Comparison of ENCODE assay signal across 21 cellular contexts in genomic region chr6:28008053-28008452, GRCh38. TPM values are rescaled to one million over a fixed set of nuclear protein-coding genes. Genes with fewer than 3 reads are reported as not detected.
"Had no signal": no experiment of that assay in that cellular context is flagged by ENCODE, and none has a peak within 500 bp of the region (broad histone marks: within the 10 kb centered on the region; RNA-seq: fewer than 3 reads in every experiment).

No MANE protein-coding gene starts in this region.

- ATAC-seq: esophagus mucosa; gastrocnemius medialis; mucosa of descending colon; naive thymus-derived CD4-positive, alpha-beta T cell had no signal

- H3K27me3 ChIP-seq: gastrocnemius medialis, neural progenitor cell, right atrium auricular region, transverse colon, vagina had no signal

- H3K27ac ChIP-seq: gastrocnemius medialis, neural progenitor cell, prostate gland, right atrium auricular region, transverse colon, vagina, WERI-Rb-1 had no signal

- DNase-seq: activated CD4-positive, alpha-beta T cell treated with anti-CD3 and anti-CD28 coated beads, Interleukin-2, amount 50 U/mL, for 4 hours; cerebellar nuclear complex; effector CD4-positive, alpha-beta T cell; gastrocnemius medialis; mesenchymal stem cell; mucosa of descending colon; naive thymus-derived CD4-positive, alpha-beta T cell; stimulated activated CD4-positive, alpha-beta T cell treated with anti-CD3 and anti-CD28 coated beads, Interleukin-12 subunit alpha, Interleukin-12 subunit beta, amount 100 ng/mL, for 4 hours; stimulated activated CD4-positive, alpha-beta T cell treated with anti-CD3 and anti-CD28 coated beads, Interleukin-1b, Interleukin-23, amount 100 ng/mL, for 48 hours; stimulated activated CD8-positive, alpha-beta memory T cell treated with anti-CD3 and anti-CD28 coated beads, Interleukin-4, amount 100 ng/mL, for 48 hours; transverse colon; WERI-Rb-1 had no signal

- H3K9ac ChIP-seq: neural progenitor cell had no signal

- H3K4me2 ChIP-seq: neural progenitor cell had no signal

- H3K4me3 Mint-ChIP-seq: activated naive CD8-positive, alpha-beta T cell; naive thymus-derived CD4-positive, alpha-beta T cell; neural progenitor cell; stimulated activated naive CD8-positive, alpha-beta T cell treated with anti-CD3 and anti-CD28 coated beads, Interleukin-15, Interleukin-2, amounts not matched to agents 100 ng/mL and 50 ng/mL, for 24 hours had no signal

- H3K4me1 ChIP-seq: gastrocnemius medialis, prostate gland, right atrium auricular region, vagina had no signal

- H3K27ac Mint-ChIP-seq: activated naive CD8-positive, alpha-beta T cell; naive thymus-derived CD4-positive, alpha-beta T cell; neural progenitor cell; stimulated activated naive CD8-positive, alpha-beta T cell treated with anti-CD3 and anti-CD28 coated beads, Interleukin-15, Interleukin-2, amounts not matched to agents 100 ng/mL and 50 ng/mL, for 24 hours had no signal

- H3K4me3 ChIP-seq: gastrocnemius medialis, mucosa of descending colon, neural progenitor cell, prostate gland, right atrium auricular region, transverse colon, vagina had no signal

- H3K36me3 Mint-ChIP-seq: neural progenitor cell had no signal

- H3K9me3 ChIP-seq: gastrocnemius medialis, mucosa of descending colon, prostate gland, right atrium auricular region, transverse colon, vagina had no signal

- H3K36me3 ChIP-seq: gastrocnemius medialis, neural progenitor cell, prostate gland, right atrium auricular region, transverse colon, vagina, WERI-Rb-1 had no signal

- H3K9me3 Mint-ChIP-seq: neural progenitor cell; stimulated activated naive CD8-positive, alpha-beta T cell treated with anti-CD3 and anti-CD28 coated beads, Interleukin-15, Interleukin-2, amounts not matched to agents 100 ng/mL and 50 ng/mL, for 24 hours had no signal

- H2AFZ ChIP-seq: neural progenitor cell had no signal

- H3K27me3 Mint-ChIP-seq: stimulated activated naive CD8-positive, alpha-beta T cell treated with anti-CD3 and anti-CD28 coated beads, Interleukin-15, Interleukin-2, amounts not matched to agents 100 ng/mL and 50 ng/mL, for 24 hours had no signal

RNA-seq across cellular contexts. Expression of gene OR2B6, which starts 51.0 kb away (rescaled TPM):
- total RNA-seq: bronchial epithelial cell; esophagus mucosa; gastrocnemius medialis; mucosa of descending colon; naive thymus-derived CD4-positive, alpha-beta T cell; osteoblast; prostate gland; right atrium auricular region; transverse colon; vagina had no signal
